19 cellular contexts compared by ENCODE assay signal in genomic region chr20:21175433-21175832, GRCh38. TPM values are rescaled to one million over a fixed set of nuclear protein-coding genes. Genes with fewer than 3 reads are reported as not detected.
DNase-seq lines count a peak whose midpoint lies in the region; TF ChIP-seq lines count a peak whose summit lies in the region.
"Had no signal": no experiment of that assay in that cellular context is flagged by ENCODE, and none has a peak within 500 bp of the region (broad histone marks: within the 10 kb centered on the region; RNA-seq: fewer than 3 reads in every experiment).

No MANE protein-coding gene starts in this region.

- no peak overlapping the region for H3K4me3 ChIP-seq in ovary
- H3K4me3 ChIP-seq: dorsolateral prefrontal cortex, gastrocnemius medialis, lung had no signal

- intact Hi-C loops in ovary (cut with DNase I): no loop called here

- in situ Hi-C loops in GM13976 (cut with MboI; ENCODE audit: low sequenced_read_pairs, unreplicated experiment): no loop called here

- peak overlapping the region in 1 of 2 donors; percentile 32 for H3K27ac ChIP-seq in ovary
- H3K27ac ChIP-seq: 22Rv1, dorsolateral prefrontal cortex, RWPE1 had no signal

- no peaks in the 10 kb centered on the region for H3K9me3 ChIP-seq in ovary

- DNase-seq in DMS53 (lab: John Stamatoyannopoulos, UW): peak; percentile 3
- DNase-seq in DMS53 treated with DMSO at 0.1 percent for 48 hours (lab: John Stamatoyannopoulos, UW; ENCODE audit: unreplicated experiment): no peak
- DNase-seq in stimulated activated CD4-positive, alpha-beta T cell treated with anti-CD3 and anti-CD28 coated beads, Interleukin-15, amount 100 ng/mL, for 24 hours: peak; percentile 5
- no peak for DNase-seq in stimulated activated CD4-positive, alpha-beta T cell treated with anti-CD3 and anti-CD28 coated beads, Interleukin-2, amount 100 ng/mL, for 48 hours
- peak; percentile 43 for DNase-seq in left kidney (ENCODE audit: low read depth, low spot score)
- no peak for DNase-seq in GM13976 (ENCODE audit: low spot score)
- DNase-seq in ovary: no peak
- DNase-seq in superior temporal gyrus (ENCODE audit: extremely low spot score): no peak
- DNase-seq: dorsolateral prefrontal cortex, EL, gastrocnemius medialis, NCI-H1105, NCI-H187 treated with DMSO at 0.1 percent for 48 hours, NCI-H226, NCI-H774, retina had no signal

- no peaks in the 10 kb centered on the region for H3K36me3 ChIP-seq in ovary
- H3K36me3 ChIP-seq: gastrocnemius medialis had no signal

- no peak for TF ChIP-seq POLR2A in ovary (IDR thresholded peaks at IDR 0.05)

- H3K4me1 ChIP-seq in ovary (ENCODE audit: insufficient read depth): peaks cover 4% of the 10 kb centered on the region

- TF ChIP-seq CTCF in GM13976 (IDR thresholded peaks at IDR 0.05; ENCODE audit: borderline replicate concordance, control extremely low read depth, extremely low read depth, insufficient read depth, missing control alignments) (no peak), ovary (IDR thresholded peaks at IDR 0.05) (no peak)

- no peaks in the 10 kb centered on the region for H3K27me3 ChIP-seq in ovary
- H3K27me3 ChIP-seq: dorsolateral prefrontal cortex, gastrocnemius medialis had no signal

- no peak for TF ChIP-seq EP300 in ovary (IDR thresholded peaks at IDR 0.05)

RNA-seq across cellular contexts. Expression of gene KIZ, which starts 49.6 kb away (rescaled TPM):
- 10 to 100 TPM; 20.5 to 59.5 (median 44.7) TPM for total RNA-seq in ovary
- polyA plus RNA-seq in ovary: 10 to 100 TPM; 35.3 to 42.1 TPM

Comparison
In these comparisons a context has a peak if more than half of its experiments do, and no peak if none do; other contexts are left out.
1. DNase-seq: peak in DMS53 (single experiment), stimulated activated CD4-positive, alpha-beta T cell treated with anti-CD3 and anti-CD28 coated beads, Interleukin-15, amount 100 ng/mL, for 24 hours (single experiment) and left kidney (single experiment); none in DMS53 treated with DMSO at 0.1 percent for 48 hours (single experiment), stimulated activated CD4-positive, alpha-beta T cell treated with anti-CD3 and anti-CD28 coated beads, Interleukin-2, amount 100 ng/mL, for 48 hours (0 of 2), GM13976 (single experiment), ovary (0 of 5) and superior temporal gyrus (single experiment).